ENCODE assay signal across 15 cellular contexts in genomic region chr10:52466464-52466863, GRCh38.
DNase-seq lines count a peak whose midpoint lies in the region; ATAC-seq and TF ChIP-seq lines count a peak whose summit lies in the region.
"Had no signal": no experiment of that assay in that cellular context is flagged by ENCODE, and none has a peak within 500 bp of the region (broad histone marks: within the 10 kb centered on the region; RNA-seq: fewer than 3 reads in every experiment).

No MANE protein-coding gene starts in this region.

- peak overlapping the region; percentile 4 for H3K18ac ChIP-seq in mesendoderm (ENCODE audit: low read length)

- H3K4me2 ChIP-seq in OCI-LY3 (ENCODE audit: low read length) (peak overlapping the region; percentile 58), mesendoderm (ENCODE audit: low read length) (no peak overlapping the region)

- H3K79me1 ChIP-seq in mesendoderm (ENCODE audit: low read length): no peaks in the 10 kb centered on the region

- H3K4me3 ChIP-seq in OCI-LY3 (ENCODE audit: low read length) (no peak overlapping the region), mesendoderm (ENCODE audit: low read length) (no peak overlapping the region), brain microvascular endothelial cell (ENCODE audit: low read depth, low read length) (no peak overlapping the region)
- H3K4me3 ChIP-seq: esophagus muscularis mucosa, suprapubic skin had no signal

- TF ChIP-seq CTCF in OCI-LY3 (IDR thresholded peaks at IDR 0.05; ENCODE audit: low read depth, low read length): no peak
- no peak for TF ChIP-seq CTCF in brain microvascular endothelial cell (IDR thresholded peaks at IDR 0.05; ENCODE audit: low read depth, low read length, missing control alignments)

- no peak overlapping the region for H4K5ac ChIP-seq in mesendoderm (ENCODE audit: low read length)

- H3K23ac ChIP-seq in mesendoderm (ENCODE audit: low read length): no peak overlapping the region

- H3K4me1 ChIP-seq in OCI-LY3 (ENCODE audit: low read length) (peaks cover 38% of the 10 kb centered on the region), mesendoderm (ENCODE audit: control insufficient read depth, low read depth, low read length) (peaks cover 4% of the 10 kb centered on the region)
- H3K4me1 ChIP-seq: esophagus muscularis mucosa, suprapubic skin had no signal

- H2AFZ ChIP-seq in OCI-LY3 (ENCODE audit: low read depth, low read length): no peak overlapping the region

- in situ Hi-C loops in brain microvascular endothelial cell (cut with HindIII; ENCODE audit: low pct_ligation_motif_present, low sequenced_read_pairs): no loop called here

- H4K8ac ChIP-seq in mesendoderm (ENCODE audit: low read depth, low read length): no peak overlapping the region

- no peak overlapping the region for H2AK5ac ChIP-seq in mesendoderm (ENCODE audit: low read length)

- peak; percentile 80 for DNase-seq in EH (ENCODE audit: low read depth)
- peak; percentile 71 for DNase-seq in mesendoderm
- DNase-seq in NCI-H1436 (lab: John Stamatoyannopoulos, UW): no peak
- no peak for DNase-seq in brain microvascular endothelial cell
- no peak for DNase-seq in NCI-H2227 treated with DMSO at 0.1 percent for 48 hours (lab: John Stamatoyannopoulos, UW)
- DNase-seq: activated CD8-positive, alpha-beta T cell treated with anti-CD3 and anti-CD28 coated beads, Interleukin-2, amount 10 ng/mL, durations not matched to agents 7 days and 5 days; activated naive CD4-positive, alpha-beta T cell treated with anti-CD3 and anti-CD28 coated beads, Interleukin-2, amount 50 U/mL, for 16 hours; CD8-positive, alpha-beta memory T cell; NCI-H2107; T-helper 9 cell had no signal

- no peak overlapping the region for H2BK5ac ChIP-seq in mesendoderm (ENCODE audit: low read length)

- H3K9me3 ChIP-seq in OCI-LY3 (ENCODE audit: insufficient read depth, low read length): no peaks in the 10 kb centered on the region
- H3K9me3 ChIP-seq: esophagus muscularis mucosa, suprapubic skin had no signal

- H3K27me3 ChIP-seq in OCI-LY3 (ENCODE audit: low read depth, low read length) (no peaks in the 10 kb centered on the region), mesendoderm (ENCODE audit: insufficient read depth, low read length, poor library complexity) (no peaks in the 10 kb centered on the region), brain microvascular endothelial cell (replicated peaks) (no peaks in the 10 kb centered on the region)
- H3K27me3 ChIP-seq: esophagus muscularis mucosa, suprapubic skin had no signal

- ATAC-seq in GM21390 (IDR thresholded peaks at IDR 0.05; ENCODE audit: unreplicated experiment) (peak; percentile 61), GM21576 (IDR thresholded peaks at IDR 0.05; ENCODE audit: unreplicated experiment) (no peak)
- ATAC-seq: activated CD8-positive, alpha-beta T cell treated with anti-CD3 and anti-CD28 coated beads, Interleukin-2, amount 10 ng/mL, durations not matched to agents 7 days and 5 days had no signal

- no peaks in the 10 kb centered on the region for H3K79me2 ChIP-seq in OCI-LY3 (ENCODE audit: low read length)
- no peaks in the 10 kb centered on the region for H3K79me2 ChIP-seq in mesendoderm (ENCODE audit: control insufficient read depth, insufficient read depth, low read length)

- no peak overlapping the region for H2BK120ac ChIP-seq in mesendoderm (ENCODE audit: low read depth, low read length)

- H3K4ac ChIP-seq in mesendoderm (ENCODE audit: low read depth, low read length): no peak overlapping the region

- H3K36me3 ChIP-seq in OCI-LY3 (replicated peaks; ENCODE audit: low read depth, low read length) (no peaks in the 10 kb centered on the region), mesendoderm (ENCODE audit: control insufficient read depth, insufficient read depth, low read length) (no peaks in the 10 kb centered on the region), brain microvascular endothelial cell (replicated peaks) (no peaks in the 10 kb centered on the region)
- H3K36me3 ChIP-seq: esophagus muscularis mucosa, suprapubic skin had no signal

- H2BK15ac ChIP-seq in mesendoderm (replicated peaks; ENCODE audit: low read depth): no peak overlapping the region

- H3K27ac ChIP-seq in OCI-LY3 (ENCODE audit: low read length): 0 out of 2 replicates have a peak overlapping the region, but pooled peaks have one; percentile 8
- H3K27ac ChIP-seq in mesendoderm (ENCODE audit: low read depth, low read length): no peak overlapping the region
- H3K27ac ChIP-seq in brain microvascular endothelial cell: no peak overlapping the region
- H3K27ac ChIP-seq: esophagus muscularis mucosa, suprapubic skin had no signal

- H3K9ac ChIP-seq in OCI-LY3 (ENCODE audit: low read length) (no peak overlapping the region), mesendoderm (ENCODE audit: low read length) (no peak overlapping the region)

- H4K20me1 ChIP-seq in OCI-LY3 (ENCODE audit: insufficient read depth, low read length): no peaks in the 10 kb centered on the region

- H3K56ac ChIP-seq in mesendoderm (ENCODE audit: low read length): peak overlapping the region; percentile 11

- no CpG with 5 or more reads among the region's 5 CpGs for WGBS in mesendoderm (ENCODE audit: extremely low coverage, insufficient coverage, low lambda C conversion rate)

Comparison
In these comparisons a context has a peak if more than half of its experiments do, and no peak if none do; other contexts are left out.
1. DNase-seq: peak in EH (single experiment) and mesendoderm (single experiment); none in NCI-H1436 (single experiment), brain microvascular endothelial cell (single experiment) and NCI-H2227 treated with DMSO at 0.1 percent for 48 hours (single experiment).